ENCODE assay signal across 22 cellular contexts in the genomic region with DNA sequence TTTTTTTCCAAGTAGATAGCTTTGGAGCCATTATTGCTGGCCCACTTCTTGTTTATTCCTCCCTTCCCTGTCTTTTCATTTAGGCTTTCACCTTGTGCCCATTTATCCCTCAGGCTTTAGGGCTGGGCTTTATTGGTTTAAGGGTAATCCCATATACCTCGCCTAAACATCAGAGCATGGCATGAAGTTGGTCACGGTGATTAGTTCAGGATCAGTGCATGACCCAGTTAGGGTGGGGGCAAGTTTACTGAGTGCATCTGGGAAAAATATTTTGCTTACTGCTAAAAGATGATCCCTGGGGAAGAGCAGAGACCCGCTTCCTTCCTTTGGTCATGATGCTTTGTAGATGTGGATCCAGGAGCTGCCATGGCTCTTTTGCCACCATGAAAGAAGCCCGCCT.
"Had no signal": no experiment of that assay in that cellular context is flagged by ENCODE, and none has a peak within 500 bp of the region (broad histone marks: within the 10 kb centered on the region; RNA-seq: fewer than 3 reads in every experiment).

No MANE protein-coding gene starts in this region.

- H3K36me3 ChIP-seq: esophagus squamous epithelium, gastrocnemius medialis, heart right ventricle, left lung, lower lobe of right lung had no signal

- H3K4me3 ChIP-seq: esophagus squamous epithelium, gastrocnemius medialis, heart right ventricle, left lung, lower lobe of right lung, mucosa of descending colon had no signal

- DNase-seq: cortex of kidney; effector CD8-positive, alpha-beta T cell; effector memory CD8-positive, alpha-beta T cell; endodermal cell; erythroblast; esophagus squamous epithelium; foreskin fibroblast; foreskin melanocyte; gastrocnemius medialis; glutamatergic neuron; head of caudate nucleus; heart right ventricle; hippocampal formation; left cardiac atrium; left lung; left ventricle myocardium superior; mesenchymal stem cell; mucosa of descending colon; naive B cell had no signal

- H3K27ac ChIP-seq: epithelial cell of prostate, esophagus squamous epithelium, gastrocnemius medialis, heart right ventricle, left lung, lower lobe of right lung had no signal

- H3K27me3 ChIP-seq: gastrocnemius medialis had no signal

- ATAC-seq: effector memory CD8-positive, alpha-beta T cell; esophagus mucosa; gastrocnemius medialis; heart right ventricle; left cardiac atrium; left lung; left ventricle myocardium superior; lower lobe of right lung; mucosa of descending colon had no signal

- H3K9me3 ChIP-seq: esophagus squamous epithelium, gastrocnemius medialis, heart right ventricle, left lung, lower lobe of right lung, mucosa of descending colon had no signal

- H3K4me1 ChIP-seq: gastrocnemius medialis, left lung, lower lobe of right lung had no signal
